Comparison of ENCODE assay signal across 21 cellular contexts in genomic region chr22:35174398-35174797, GRCh38.
"Had no signal": no experiment of that assay in that cellular context is flagged by ENCODE, and none has a peak within 500 bp of the region (broad histone marks: within the 10 kb centered on the region; RNA-seq: fewer than 3 reads in every experiment).

No MANE protein-coding gene starts in this region.

- ATAC-seq: activated CD4-positive, alpha-beta T cell treated with anti-CD3 and anti-CD28 coated beads for 36 hours; effector memory CD8-positive, alpha-beta T cell; esophagus mucosa; naive thymus-derived CD4-positive, alpha-beta T cell; right lobe of liver; stimulated activated memory B cell treated with anti-CD40 and anti-IgM and Interleukin-4, amounts not matched to agents 10 μg/mL and 1 μg/mL and 100 μg/mL, for 72 hours had no signal

- DNase-seq: activated B cell treated with CpG ODN at 0.5 μM for 24 hours; activated CD4-positive, alpha-beta T cell treated with anti-CD3 and anti-CD28 coated beads for 36 hours; activated CD4-positive, alpha-beta T cell treated with anti-CD3 and anti-CD28 coated beads, Interleukin-2, amount 50 U/mL, for 4 hours; activated CD8-positive, alpha-beta memory T cell treated with anti-CD3 and anti-CD28 coated beads for 24 hours; activated CD8-positive, alpha-beta memory T cell treated with anti-CD3 and anti-CD28 coated beads, Interleukin-2, amount 50 U/mL, for 4 hours; activated naive CD4-positive, alpha-beta T cell; activated T-cell treated with anti-CD3 and anti-CD28 coated beads, Interleukin-2, amount 50 U/mL, for 24 hours; adrenal gland; colonic mucosa; dorsolateral prefrontal cortex; effector memory CD8-positive, alpha-beta T cell; glutamatergic neuron; kidney glomerular epithelial cell; left ventricle myocardium inferior; naive thymus-derived CD4-positive, alpha-beta T cell; posterior cingulate gyrus; right lobe of liver; stimulated activated CD4-positive, alpha-beta T cell treated with anti-CD3 and anti-CD28 coated beads, Interleukin-1b, Interleukin-23, amount 100 ng/mL, for 48 hours; stomach had no signal
